ENCODE assay signal across 9 cellular contexts in genomic region chr10:79623663-79624062, GRCh38. TPM values are rescaled to one million over a fixed set of nuclear protein-coding genes. Genes with fewer than 3 reads are reported as not detected.
"Had no signal": no experiment of that assay in that cellular context is flagged by ENCODE, and none has a peak within 500 bp of the region (broad histone marks: within the 10 kb centered on the region; RNA-seq: fewer than 3 reads in every experiment).

No MANE protein-coding gene starts in this region.

RNA-seq across cellular contexts. Expression of gene SFTPA1, which starts 12.9 kb away (rescaled TPM):
- total RNA-seq: OCI-LY7, PC-3, PC-9, Peyer's patch, RPMI7951, SJCRH30, SJSA1, SK-MEL-5 had no signal
- polyA plus RNA-seq: SK-N-SH had no signal
